Comparison of ENCODE assay signal across 1 cellular context in the genomic region with DNA sequence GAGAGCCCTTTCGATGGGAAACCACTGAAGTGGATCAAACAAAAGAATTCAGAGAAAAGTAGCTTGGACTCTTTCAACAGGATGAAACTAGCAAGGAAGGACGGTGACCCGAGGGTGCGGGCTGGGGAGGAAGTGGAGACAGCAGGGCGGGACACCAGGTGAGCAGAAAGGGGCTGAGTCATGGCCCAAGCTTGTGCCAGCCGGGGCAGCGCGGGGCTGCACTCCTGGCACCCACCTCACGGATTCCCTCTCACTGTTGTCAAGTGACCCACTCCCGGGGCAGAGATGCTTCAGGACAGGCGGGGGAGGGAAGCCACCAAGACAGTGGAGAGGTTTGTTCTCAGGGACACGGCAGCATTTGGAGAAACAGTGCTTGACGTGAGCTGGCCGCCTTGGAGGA.
TF ChIP-seq lines count a peak whose summit lies in the region.

No MANE protein-coding gene starts in this region.

TF ChIP-seq in K562, 482 proteins besides CTCF, POLR2A, EP300 and RAD21:
- TF ChIP-seq MTA2 (IDR thresholded peaks at IDR 0.05; ENCODE audit: low read depth), result no peak
- TF ChIP-seq, protein P1, sequence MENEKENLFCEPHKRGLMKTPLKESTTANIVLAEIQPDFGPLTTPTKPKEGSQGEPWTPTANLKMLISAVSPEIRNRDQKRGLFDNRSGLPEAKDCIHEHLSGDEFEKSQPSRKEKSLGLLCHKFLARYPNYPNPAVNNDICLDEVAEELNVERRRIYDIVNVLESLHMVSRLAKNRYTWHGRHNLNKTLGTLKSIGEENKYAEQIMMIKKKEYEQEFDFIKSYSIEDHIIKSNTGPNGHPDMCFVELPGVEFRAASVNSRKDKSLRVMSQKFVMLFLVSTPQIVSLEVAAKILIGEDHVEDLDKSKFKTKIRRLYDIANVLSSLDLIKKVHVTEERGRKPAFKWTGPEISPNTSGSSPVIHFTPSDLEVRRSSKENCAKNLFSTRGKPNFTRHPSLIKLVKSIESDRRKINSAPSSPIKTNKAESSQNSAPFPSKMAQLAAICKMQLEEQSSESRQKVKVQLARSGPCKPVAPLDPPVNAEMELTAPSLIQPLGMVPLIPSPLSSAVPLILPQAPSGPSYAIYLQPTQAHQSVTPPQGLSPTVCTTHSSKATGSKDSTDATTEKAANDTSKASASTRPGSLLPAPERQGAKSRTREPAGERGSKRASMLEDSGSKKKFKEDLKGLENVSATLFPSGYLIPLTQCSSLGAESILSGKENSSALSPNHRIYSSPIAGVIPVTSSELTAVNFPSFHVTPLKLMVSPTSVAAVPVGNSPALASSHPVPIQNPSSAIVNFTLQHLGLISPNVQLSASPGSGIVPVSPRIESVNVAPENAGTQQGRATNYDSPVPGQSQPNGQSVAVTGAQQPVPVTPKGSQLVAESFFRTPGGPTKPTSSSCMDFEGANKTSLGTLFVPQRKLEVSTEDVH (IDR thresholded peaks at IDR 0.05; ENCODE audit: low read depth, partially characterized antibody), result no peak
- 0 out of 2 replicates have a peak, but pooled peaks have one; percentile 9 for TF ChIP-seq SPI1 (IDR thresholded peaks at IDR 0.05; ENCODE audit: borderline replicate concordance, low read depth, low read length)
- no peak for TF ChIP-seq ILK (tag; IDR thresholded peaks at IDR 0.05; ENCODE audit: borderline replicate concordance, low read depth)
- peak; percentile 29; the same call in 1 of the 2 replicates for TF ChIP-seq NFE2 (IDR thresholded peaks at IDR 0.05; ENCODE audit: low read depth)
- TF ChIP-seq LCOR (CRISPR knock-in tag; IDR thresholded peaks at IDR 0.05), result no peak
